ENCODE assay signal across 26 cellular contexts in genomic region chr1:45478129-45478802, GRCh38.
"Had no signal": no experiment of that assay in that cellular context is flagged by ENCODE, and none has a peak within 500 bp of the region (broad histone marks: within the 10 kb centered on the region; RNA-seq: fewer than 3 reads in every experiment).

No MANE protein-coding gene starts in this region.

- H3K4me3 ChIP-seq: esophagus squamous epithelium, gastrocnemius medialis, left ventricle myocardium inferior, neural progenitor cell, skin epidermis, testis, uterus had no signal

- H3K4me1 Mint-ChIP-seq: mesothelial cell of epicardium, neural progenitor cell had no signal

- H3K27me3 Mint-ChIP-seq: activated CD4-positive, alpha-beta T cell treated with anti-CD3 and anti-CD28 coated beads for 36 hours; activated naive CD8-positive, alpha-beta T cell treated with anti-CD3 and anti-CD28 coated beads for 36 hours; activated T-cell treated with anti-CD3 and anti-CD28 coated beads, Interleukin-2, amount 50 U/mL, for 24 hours; effector memory CD8-positive, alpha-beta T cell; naive thymus-derived CD8-positive, alpha-beta T cell; stimulated activated naive B cell treated with anti-CD40 and anti-IgM and Interleukin-4, amounts not matched to agents 10 μg/mL and 1 μg/mL and 100 μg/mL, for 72 hours had no signal

- DNase-seq: activated CD4-positive, alpha-beta T cell treated with anti-CD3 and anti-CD28 coated beads for 36 hours; activated CD4-positive, alpha-beta T cell treated with anti-CD3 and anti-CD28 coated beads, Interleukin-2, amount 50 U/mL, for 4 hours; activated CD8-positive, alpha-beta memory T cell treated with anti-CD3 and anti-CD28 coated beads for 24 hours; activated CD8-positive, alpha-beta memory T cell treated with anti-CD3 and anti-CD28 coated beads, Interleukin-2, amount 50 U/mL, for 4 hours; activated naive CD4-positive, alpha-beta T cell treated with Interleukin-2 at 50 U/mL for 16 hours; activated naive CD8-positive, alpha-beta T cell treated with anti-CD3 and anti-CD28 coated beads for 36 hours; activated T-cell treated with anti-CD3 and anti-CD28 coated beads, Interleukin-2, amount 50 U/mL, for 24 hours; central memory CD4-positive, alpha-beta T cell; dorsolateral prefrontal cortex; effector memory CD8-positive, alpha-beta T cell; esophagus squamous epithelium; gastrocnemius medialis; hippocampal formation; kidney glomerular epithelial cell; left ventricle myocardium inferior; naive thymus-derived CD8-positive, alpha-beta T cell; posterior cingulate gyrus; stimulated activated CD4-positive, alpha-beta T cell treated with anti-CD3 and anti-CD28 coated beads, Interleukin-15, amount 100 ng/mL, for 24 hours; stimulated activated CD8-positive, alpha-beta memory T cell treated with anti-CD3 and anti-CD28 coated beads, Interleukin-4, amount 100 ng/mL, for 48 hours; stimulated activated naive B cell treated with anti-CD40 and anti-IgM and Interleukin-4, amounts not matched to agents 10 μg/mL and 1 μg/mL and 100 μg/mL, for 72 hours; testis; trophoblast cell; uterus had no signal

- H3K27ac Mint-ChIP-seq: activated CD4-positive, alpha-beta T cell treated with anti-CD3 and anti-CD28 coated beads for 36 hours; activated naive CD8-positive, alpha-beta T cell treated with anti-CD3 and anti-CD28 coated beads for 36 hours; activated T-cell treated with anti-CD3 and anti-CD28 coated beads, Interleukin-2, amount 50 U/mL, for 24 hours; effector memory CD8-positive, alpha-beta T cell; mesothelial cell of epicardium; naive thymus-derived CD8-positive, alpha-beta T cell; neural progenitor cell; stimulated activated naive B cell treated with anti-CD40 and anti-IgM and Interleukin-4, amounts not matched to agents 10 μg/mL and 1 μg/mL and 100 μg/mL, for 72 hours had no signal

- H3K36me3 Mint-ChIP-seq: activated naive CD8-positive, alpha-beta T cell treated with anti-CD3 and anti-CD28 coated beads for 36 hours; mesothelial cell of epicardium; neural progenitor cell had no signal

- H3K27ac ChIP-seq: esophagus squamous epithelium, gastrocnemius medialis, left ventricle myocardium inferior, neural progenitor cell, skin epidermis, testis, uterus had no signal

- H3K9me3 Mint-ChIP-seq: activated naive CD8-positive, alpha-beta T cell treated with anti-CD3 and anti-CD28 coated beads for 36 hours; activated T-cell treated with anti-CD3 and anti-CD28 coated beads, Interleukin-2, amount 50 U/mL, for 24 hours; effector memory CD8-positive, alpha-beta T cell; mesothelial cell of epicardium; naive thymus-derived CD8-positive, alpha-beta T cell; neural progenitor cell; stimulated activated naive B cell treated with anti-CD40 and anti-IgM and Interleukin-4, amounts not matched to agents 10 μg/mL and 1 μg/mL and 100 μg/mL, for 72 hours had no signal

- ATAC-seq: activated CD4-positive, alpha-beta T cell treated with anti-CD3 and anti-CD28 coated beads for 36 hours; effector memory CD8-positive, alpha-beta T cell; gastrocnemius medialis; naive thymus-derived CD8-positive, alpha-beta T cell; stimulated activated naive B cell treated with anti-CD40 and anti-IgM and Interleukin-4, amounts not matched to agents 10 μg/mL and 1 μg/mL and 100 μg/mL, for 72 hours had no signal

- H3K4me3 Mint-ChIP-seq: activated CD4-positive, alpha-beta T cell treated with anti-CD3 and anti-CD28 coated beads for 36 hours; activated naive CD8-positive, alpha-beta T cell treated with anti-CD3 and anti-CD28 coated beads for 36 hours; activated T-cell treated with anti-CD3 and anti-CD28 coated beads, Interleukin-2, amount 50 U/mL, for 24 hours; effector memory CD8-positive, alpha-beta T cell; mesothelial cell of epicardium; naive thymus-derived CD8-positive, alpha-beta T cell; neural progenitor cell; stimulated activated naive B cell treated with anti-CD40 and anti-IgM and Interleukin-4, amounts not matched to agents 10 μg/mL and 1 μg/mL and 100 μg/mL, for 72 hours had no signal
